ENCODE assay signal across 1 cellular context in genomic region chr17:28950017-28950751, GRCh38.
TF ChIP-seq lines count a peak whose summit lies in the region.

No MANE protein-coding gene starts in this region.

TF ChIP-seq in HepG2, 621 proteins besides CTCF, POLR2A, EP300 and RAD21 (continues in another document):
- TF ChIP-seq HMGXB4 (CRISPR knock-in tag; IDR thresholded peaks at IDR 0.05; ENCODE audit: borderline replicate concordance in 1 of 2, low read depth in 1 of 2) (0 out of 4 replicates have a peak, but pooled peaks of 1 of the 2 experiments have one; percentile 0), SIN3A (IDR thresholded peaks at IDR 0.05; ENCODE audit: borderline replicate concordance, low read depth, low read length) (peak; percentile 43; the same call in 1 of the 2 replicates), BRD4 (CRISPR knock-in tag; IDR thresholded peaks at IDR 0.05) (no peak), MAZ (IDR thresholded peaks at IDR 0.05; ENCODE audit: borderline replicate concordance, low read depth, low read length) (no peak), MAZ (CRISPR knock-in tag; IDR thresholded peaks at IDR 0.05; ENCODE audit: low read depth) (peak; percentile 49; the same call in 1 of the 2 replicates), AGO2 (optimal IDR thresholded peaks at IDR 0.05; ENCODE audit: low read depth, low read length) (peak; percentile 67), ZBTB7B (CRISPR knock-in tag; IDR thresholded peaks at IDR 0.05) (peak; percentile 17; the same call in 1 of the 2 replicates), ZNF639 (CRISPR knock-in tag; conservative IDR thresholded peaks at IDR 0.05) (no peak), NR1H2 (CRISPR knock-in tag; IDR thresholded peaks at IDR 0.05; ENCODE audit: borderline replicate concordance, low read depth) (0 out of 2 replicates have a peak, but pooled peaks have one; percentile 40), HNRNPLL (IDR thresholded peaks at IDR 0.05; ENCODE audit: low read depth, low read length, poor library complexity, severe bottlenecking) (peak; percentile 5), RBM39 (IDR thresholded peaks at IDR 0.05; ENCODE audit: low read depth, low read length, poor library complexity, severe bottlenecking) (no peak), ELF1 (CRISPR knock-in tag; IDR thresholded peaks at IDR 0.05) (0 out of 2 replicates have a peak, but pooled peaks have one; percentile 27), PHF8 (CRISPR knock-in tag; IDR thresholded peaks at IDR 0.05) (0 out of 2 replicates have a peak, but pooled peaks have one; percentile 1), TBX2 (CRISPR knock-in tag; IDR thresholded peaks at IDR 0.05; ENCODE audit: borderline replicate concordance) (0 out of 2 replicates have a peak, but pooled peaks have one; percentile 6), E2F1 (CRISPR knock-in tag; IDR thresholded peaks at IDR 0.05) (0 out of 2 replicates have a peak, but pooled peaks have one; percentile 27), MYPOP (CRISPR knock-in tag; IDR thresholded peaks at IDR 0.05) (peak; percentile 34), ZNF687 (CRISPR knock-in tag; IDR thresholded peaks at IDR 0.05) (peak; percentile 22), TCF12 (IDR thresholded peaks at IDR 0.05) (no peak), TCF12 (CRISPR knock-in tag; IDR thresholded peaks at IDR 0.05) (no peak), NFYC (CRISPR knock-in tag; IDR thresholded peaks at IDR 0.05) (no peak), ZSCAN31 (CRISPR knock-in tag; IDR thresholded peaks at IDR 0.05; ENCODE audit: low read depth) (peak; percentile 73; the same call in 1 of the 2 replicates), ZNF746 (CRISPR knock-in tag; IDR thresholded peaks at IDR 0.05) (0 out of 2 replicates have a peak, but pooled peaks have one; percentile 15), LBX2 (CRISPR knock-in tag; IDR thresholded peaks at IDR 0.05; ENCODE audit: borderline replicate concordance) (no peak), NAIF1 (CRISPR knock-in tag; IDR thresholded peaks at IDR 0.05; ENCODE audit: borderline replicate concordance) (0 out of 2 replicates have a peak, but pooled peaks have one; percentile 3), PCBP2 (optimal IDR thresholded peaks at IDR 0.05; ENCODE audit: low read depth, low read length, poor library complexity, severe bottlenecking) (peak; percentile 33), ZNF543 (CRISPR knock-in tag; IDR thresholded peaks at IDR 0.05) (0 out of 2 replicates have a peak, but pooled peaks have one; percentile 44), THRA (CRISPR knock-in tag; IDR thresholded peaks at IDR 0.05; ENCODE audit: borderline replicate concordance) (no peak), ERF (CRISPR knock-in tag; IDR thresholded peaks at IDR 0.05) (peak; percentile 30; the same call in 1 of the 2 replicates), PRDM15 (CRISPR knock-in tag; IDR thresholded peaks at IDR 0.05) (0 out of 2 replicates have a peak, but pooled peaks have one; percentile 43), ELF3 (CRISPR knock-in tag; IDR thresholded peaks at IDR 0.05) (0 out of 2 replicates have a peak, but pooled peaks have one; percentile 17), ZNF230 (CRISPR knock-in tag; IDR thresholded peaks at IDR 0.05) (0 out of 2 replicates have a peak, but pooled peaks have one; percentile 33), SMARCE1 (IDR thresholded peaks at IDR 0.05; ENCODE audit: borderline replicate concordance) (no peak), HNF1A (IDR thresholded peaks at IDR 0.05; ENCODE audit: low read depth) (no peak), HNF1A (CRISPR knock-in tag; IDR thresholded peaks at IDR 0.05; ENCODE audit: borderline replicate concordance) (0 out of 2 replicates have a peak, but pooled peaks have one; percentile 24), SRSF1 (optimal IDR thresholded peaks at IDR 0.05; ENCODE audit: low read depth, low read length) (peak; percentile 26), HNRNPL (IDR thresholded peaks at IDR 0.05; ENCODE audit: low read depth, low read length) (0 out of 2 replicates have a peak, but pooled peaks have one; percentile 6), EED (CRISPR knock-in tag; IDR thresholded peaks at IDR 0.05) (0 out of 2 replicates have a peak, but pooled peaks have one; percentile 31)
